In genomic region chr18:77316013-77316412, GRCh38 we compare ENCODE assay signal across 19 cellular contexts.
A peak's percentile ranks its signal among the peaks of the same experiment; 100 is the strongest.
DNase-seq lines count a peak whose midpoint lies in the region; ATAC-seq and TF ChIP-seq lines count a peak whose summit lies in the region.
"Had no signal": no experiment of that assay in that cellular context is flagged by ENCODE, and none has a peak within 500 bp of the region (broad histone marks: within the 10 kb centered on the region; RNA-seq: fewer than 3 reads in every experiment).

No MANE protein-coding gene starts in this region.

- no peak overlapping the region for H2AFZ ChIP-seq in GM23338

- no peak overlapping the region for H3K4me3 Mint-ChIP-seq in stimulated activated memory B cell treated with anti-CD40 and anti-IgM and Interleukin-4, amounts not matched to agents 10 μg/mL and 1 μg/mL and 100 μg/mL, for 72 hours
- H3K4me3 Mint-ChIP-seq in GM23338 = no peak overlapping the region
- H3K4me3 Mint-ChIP-seq: CD8-positive, alpha-beta T cell had no signal

- peak; percentile 12 for ATAC-seq in stimulated activated memory B cell treated with anti-CD40 and anti-IgM and Interleukin-4, amounts not matched to agents 10 μg/mL and 1 μg/mL and 100 μg/mL, for 72 hours
- ATAC-seq in GM23338 = no peak
- ATAC-seq: CD8-positive, alpha-beta T cell; HCT116; Panc1; SK-N-SH treated with all-trans-retinoic acid at 6 μM for 48 hours had no signal

- H3K36me3 ChIP-seq in WERI-Rb-1 (no peaks in the 10 kb centered on the region), GM23338 (ENCODE audit: insufficient read depth) (no peaks in the 10 kb centered on the region)

- no peaks in the 10 kb centered on the region for H3K9me3 Mint-ChIP-seq in stimulated activated memory B cell treated with anti-CD40 and anti-IgM and Interleukin-4, amounts not matched to agents 10 μg/mL and 1 μg/mL and 100 μg/mL, for 72 hours
- H3K9me3 Mint-ChIP-seq in GM23338 = no peaks in the 10 kb centered on the region
- H3K9me3 Mint-ChIP-seq: CD8-positive, alpha-beta T cell had no signal

- H3K4me3 ChIP-seq in LNCaP clone FGC (ENCODE audit: low read depth, low read length) (no peak overlapping the region), WERI-Rb-1 (ENCODE audit: low read depth, low read length) (no peak overlapping the region), GM23338 (no peak overlapping the region)

- no peaks in the 10 kb centered on the region for H3K79me2 ChIP-seq in GM23338 (replicated peaks; ENCODE audit: insufficient read depth)

- TF ChIP-seq CTCF in LNCaP clone FGC (IDR thresholded peaks at IDR 0.05; ENCODE audit: control insufficient read depth, extremely low read depth, insufficient read depth) (no peak), WERI-Rb-1 (IDR thresholded peaks at IDR 0.05; ENCODE audit: low read depth, low read length) (no peak), GM23338 (conservative IDR thresholded peaks at IDR 0.05; ENCODE audit: low read depth in 2 of 2) (no peak)

- no peaks in the 10 kb centered on the region for H4K20me1 ChIP-seq in GM23338 (replicated peaks; ENCODE audit: insufficient read depth)

- H3F3A ChIP-seq in GM23338 (replicated peaks; ENCODE audit: low read depth) = no peaks in the 10 kb centered on the region

- H3K4me1 Mint-ChIP-seq in stimulated activated memory B cell treated with anti-CD40 and anti-IgM and Interleukin-4, amounts not matched to agents 10 μg/mL and 1 μg/mL and 100 μg/mL, for 72 hours = no peaks in the 10 kb centered on the region
- peaks cover 28% of the 10 kb centered on the region for H3K4me1 Mint-ChIP-seq in GM23338

- H3K27ac Mint-ChIP-seq in stimulated activated memory B cell treated with anti-CD40 and anti-IgM and Interleukin-4, amounts not matched to agents 10 μg/mL and 1 μg/mL and 100 μg/mL, for 72 hours = no peak overlapping the region
- no peak overlapping the region for H3K27ac Mint-ChIP-seq in GM23338
- H3K27ac Mint-ChIP-seq: CD8-positive, alpha-beta T cell had no signal

- H3K27ac ChIP-seq in WERI-Rb-1 (no peak overlapping the region), GM23338 (ENCODE audit: low read depth) (no peak overlapping the region)

- 0 out of 2 replicates have a peak, but pooled peaks cover 4% of the 10 kb centered on the region for H3K9me2 ChIP-seq in GM23338 (ENCODE audit: insufficient read depth)

- H3K27me3 Mint-ChIP-seq in stimulated activated memory B cell treated with anti-CD40 and anti-IgM and Interleukin-4, amounts not matched to agents 10 μg/mL and 1 μg/mL and 100 μg/mL, for 72 hours = peaks cover 12% of the 10 kb centered on the region
- no peaks in the 10 kb centered on the region for H3K27me3 Mint-ChIP-seq in GM23338 (ENCODE audit: insufficient read depth, low read depth, poor library complexity)

- H3K27me3 ChIP-seq in WERI-Rb-1 (ENCODE audit: insufficient read depth, low read depth, severe bottlenecking) (no peaks in the 10 kb centered on the region), GM23338 (ENCODE audit: insufficient read depth) (no peaks in the 10 kb centered on the region)

- H3K36me3 Mint-ChIP-seq in stimulated activated memory B cell treated with anti-CD40 and anti-IgM and Interleukin-4, amounts not matched to agents 10 μg/mL and 1 μg/mL and 100 μg/mL, for 72 hours = no peaks in the 10 kb centered on the region
- H3K36me3 Mint-ChIP-seq in GM23338 (ENCODE audit: low read depth) = no peaks in the 10 kb centered on the region
- H3K36me3 Mint-ChIP-seq: CD8-positive, alpha-beta T cell had no signal

- DNase-seq in LNCaP clone FGC (ENCODE audit: low read depth) = peak; percentile 18
- peak; percentile 49 to 84 for DNase-seq in NCI-H446 (lab: John Stamatoyannopoulos, UW)
- peak; percentile 70 for DNase-seq in medulla oblongata (ENCODE audit: extremely low spot score)
- no peak for DNase-seq in WERI-Rb-1
- DNase-seq in GM23338 (ENCODE audit: low spot score) = no peak
- no peak for DNase-seq in activated CD8-positive, alpha-beta memory T cell treated with anti-CD3 and anti-CD28 coated beads, Interleukin-2, amount 50 U/mL, for 48 hours
- DNase-seq: CD8-positive, alpha-beta T cell; DMS53; GF-D8; KG1; NCI-H1694 treated with DMSO at 0.1 percent for 48 hours; NCI-H2081 treated with DMSO at 0.1 percent for 48 hours; NCI-H2171 treated with DMSO at 0.1 percent for 48 hours; NCI-H510A treated with DMSO at 0.1 percent for 48 hours; NCI-H748 treated with DMSO at 0.1 percent for 48 hours had no signal

- H3K4me1 ChIP-seq in GM23338 (ENCODE audit: insufficient read depth) = peaks cover 27% of the 10 kb centered on the region

- H3K9me3 ChIP-seq in WERI-Rb-1 (ENCODE audit: severe bottlenecking) = no peaks in the 10 kb centered on the region

- no peak overlapping the region for H3K4me2 ChIP-seq in GM23338

TF ChIP-seq in GM23338, 12 proteins besides CTCF, POLR2A, EP300 and RAD21 (continues in another document):
- TF ChIP-seq EZH2phosphoT487 (IDR thresholded peaks at IDR 0.05; ENCODE audit: unreplicated experiment) = no peak
- no peak for TF ChIP-seq ETS1 (IDR thresholded peaks at IDR 0.05)
- TF ChIP-seq POLR2AphosphoS5 (IDR thresholded peaks at IDR 0.05; ENCODE audit: low read depth) = no peak
- TF ChIP-seq CREB1 (CRISPR knock-in tag; IDR thresholded peaks at IDR 0.05; ENCODE audit: low read depth) = no peak
- no peak for TF ChIP-seq JUNB (IDR thresholded peaks at IDR 0.05; ENCODE audit: unreplicated experiment)
- no peak for TF ChIP-seq EZH2 (IDR thresholded peaks at IDR 0.05; ENCODE audit: low read depth, unreplicated experiment)
- no peak for TF ChIP-seq ZNF462 (CRISPR knock-in tag; IDR thresholded peaks at IDR 0.05)
- no peak for TF ChIP-seq NANOG (IDR thresholded peaks at IDR 0.05; ENCODE audit: borderline replicate concordance)
- no peak for TF ChIP-seq ZNF114 (CRISPR knock-in tag; IDR thresholded peaks at IDR 0.05)
- no peak for TF ChIP-seq STAT1 (IDR thresholded peaks at IDR 0.05; ENCODE audit: unreplicated experiment)

Comparison
In these comparisons a context has a peak if more than half of its experiments do, and no peak if none do; other contexts are left out.
1. DNase-seq: peak in LNCaP clone FGC (single experiment), NCI-H446 (2 of 2) and medulla oblongata (single experiment); none in WERI-Rb-1 (single experiment), GM23338 (single experiment) and activated CD8-positive, alpha-beta memory T cell treated with anti-CD3 and anti-CD28 coated beads, Interleukin-2, amount 50 U/mL, for 48 hours (single experiment).